1 cellular context compared by ENCODE assay signal in genomic region chr14:80634106-80634758, GRCh38.
TF ChIP-seq lines count a peak whose summit lies in the region.

No MANE protein-coding gene starts in this region.

TF ChIP-seq in endothelial cell of umbilical vein, 7 proteins besides CTCF, POLR2A, EP300 and RAD21 (continued from another document):
- TF ChIP-seq MAX (IDR thresholded peaks at IDR 0.05; ENCODE audit: insufficient read depth, insufficient read length) (no peak), MYC (IDR thresholded peaks at IDR 0.05; ENCODE audit: low read depth, low read length) (no peak), EZH2 (IDR thresholded peaks at IDR 0.05; ENCODE audit: borderline replicate concordance, low read depth, low read length, severe bottlenecking) (no peak), FOS (IDR thresholded peaks at IDR 0.05; ENCODE audit: borderline replicate concordance, insufficient read depth, low read length) (no peak)
